Comparison of ENCODE assay signal across 26 cellular contexts in genomic region chr2:100234141-100234540, GRCh38.
DNase-seq lines count a peak whose midpoint lies in the region; ATAC-seq and TF ChIP-seq lines count a peak whose summit lies in the region.
"Had no signal": no experiment of that assay in that cellular context is flagged by ENCODE, and none has a peak within 500 bp of the region (broad histone marks: within the 10 kb centered on the region; RNA-seq: fewer than 3 reads in every experiment).

No MANE protein-coding gene starts in this region.

- peak overlapping the region; percentile 9 for H3K27ac Mint-ChIP-seq in osteocyte (ENCODE audit: unreplicated experiment)
- H3K27ac Mint-ChIP-seq: activated CD4-positive, alpha-beta T cell treated with anti-CD3 and anti-CD28 coated beads, Interleukin-2, amount 10 ng/mL, durations not matched to agents 24 days and 14 days; activated CD8-positive, alpha-beta memory T cell treated with anti-CD3 and anti-CD28 coated beads, Interleukin-2, amount 10 ng/mL, durations not matched to agents 7 days and 5 days; T-helper 2 cell treated with Interferon-gamma antibody and Interleukin-4, amounts not matched to agents 5 μg/mL and 100 μg/mL, for 36 hours had no signal

- no peaks in the 10 kb centered on the region for H3K27me3 ChIP-seq in BLaER1
- H3K27me3 ChIP-seq: ascending aorta, vagina had no signal

- H3K9me3 ChIP-seq in BLaER1 (no peaks in the 10 kb centered on the region), KOPT-K1 (ENCODE audit: insufficient read depth, low read length, poor library complexity, severe bottlenecking) (no peaks in the 10 kb centered on the region)
- H3K9me3 ChIP-seq: ascending aorta, thoracic aorta, vagina had no signal

- no peak overlapping the region for H3K4me3 Mint-ChIP-seq in osteocyte (ENCODE audit: unreplicated experiment)
- H3K4me3 Mint-ChIP-seq: activated CD4-positive, alpha-beta T cell treated with anti-CD3 and anti-CD28 coated beads, Interleukin-2, amount 10 ng/mL, durations not matched to agents 24 days and 14 days; activated CD8-positive, alpha-beta memory T cell treated with anti-CD3 and anti-CD28 coated beads, Interleukin-2, amount 10 ng/mL, durations not matched to agents 7 days and 5 days; T-helper 2 cell treated with Interferon-gamma antibody and Interleukin-4, amounts not matched to agents 5 μg/mL and 100 μg/mL, for 36 hours had no signal

- no peaks in the 10 kb centered on the region for H3K36me3 Mint-ChIP-seq in osteocyte (ENCODE audit: unreplicated experiment)
- H3K36me3 Mint-ChIP-seq: activated CD8-positive, alpha-beta memory T cell treated with anti-CD3 and anti-CD28 coated beads, Interleukin-2, amount 10 ng/mL, durations not matched to agents 7 days and 5 days; CD4-positive, alpha-beta memory T cell; memory B cell had no signal

- no peak overlapping the region for H3K9ac ChIP-seq in BLaER1

- H3K4me3 ChIP-seq in BLaER1 = no peak overlapping the region
- H3K4me3 ChIP-seq: ascending aorta, GM12878, thoracic aorta, vagina had no signal

- TF ChIP-seq CTCF in osteocyte (IDR thresholded peaks at IDR 0.05) = no peak

- H3K27me3 Mint-ChIP-seq in osteocyte (ENCODE audit: unreplicated experiment) = no peaks in the 10 kb centered on the region
- H3K27me3 Mint-ChIP-seq: activated CD4-positive, alpha-beta T cell treated with anti-CD3 and anti-CD28 coated beads, Interleukin-2, amount 10 ng/mL, durations not matched to agents 24 days and 14 days; memory B cell had no signal

- ATAC-seq in HG03469 (IDR thresholded peaks at IDR 0.05; ENCODE audit: unreplicated experiment) (no peak), HG02973 (IDR thresholded peaks at IDR 0.05; ENCODE audit: unreplicated experiment) (no peak)

- no peaks in the 10 kb centered on the region for H3K9me3 Mint-ChIP-seq in osteocyte (ENCODE audit: unreplicated experiment)
- H3K9me3 Mint-ChIP-seq: CD4-positive, alpha-beta memory T cell; T-helper 2 cell treated with Interferon-gamma antibody and Interleukin-4, amounts not matched to agents 5 μg/mL and 100 μg/mL, for 36 hours had no signal

- peaks cover 33% of the 10 kb centered on the region for H3K4me1 ChIP-seq in BLaER1
- H3K4me1 ChIP-seq: ascending aorta, vagina had no signal

- peaks cover 59% of the 10 kb centered on the region for H3K4me1 Mint-ChIP-seq in osteocyte (ENCODE audit: unreplicated experiment)

- H3K27ac ChIP-seq in BLaER1 (no peak overlapping the region), KOPT-K1 (ENCODE audit: low read depth, low read length, poor library complexity, severe bottlenecking) (peak overlapping the region; percentile 81)
- H3K27ac ChIP-seq: ascending aorta, thoracic aorta, vagina, VCaP had no signal

- DNase-seq in astrocyte of the hippocampus (ENCODE audit: low read depth, low spot score) (peak; percentile 59), osteocyte (ENCODE audit: extremely low spot score, unreplicated experiment) (no peak), NCI-H774 (lab: John Stamatoyannopoulos, UW) (no peak)
- DNase-seq in stimulated activated CD4-positive, alpha-beta T cell treated with anti-CD3 and anti-CD28 coated beads, Interleukin-15, amount 100 ng/mL, for 24 hours = no peak
- DNase-seq: activated CD4-positive, alpha-beta T cell treated with anti-CD3 and anti-CD28 coated beads, Interleukin-2, amount 10 ng/mL, durations not matched to agents 24 days and 14 days; activated CD8-positive, alpha-beta memory T cell treated with anti-CD3 and anti-CD28 coated beads, Interleukin-2, amount 10 ng/mL, durations not matched to agents 7 days and 5 days; activated naive CD4-positive, alpha-beta T cell treated with anti-CD3 and anti-CD28 coated beads, Interleukin-2, amount 50 U/mL, for 16 hours; CD4-positive, alpha-beta memory T cell; head of caudate nucleus; NCI-H1105; NCI-H2029; NCI-H69; nucleus accumbens; small intestine; stimulated activated naive CD4-positive, alpha-beta T cell had no signal

- H4K20me1 ChIP-seq in BLaER1 = no peaks in the 10 kb centered on the region

- peak overlapping the region; percentile 90 for H3K4me2 ChIP-seq in BLaER1

- H3K36me3 ChIP-seq in BLaER1 (no peaks in the 10 kb centered on the region), KOPT-K1 (ENCODE audit: insufficient read depth, low read length) (no peaks in the 10 kb centered on the region)
- H3K36me3 ChIP-seq: ascending aorta, thoracic aorta, vagina had no signal
